15 cellular contexts compared by ENCODE assay signal in the genomic region with DNA sequence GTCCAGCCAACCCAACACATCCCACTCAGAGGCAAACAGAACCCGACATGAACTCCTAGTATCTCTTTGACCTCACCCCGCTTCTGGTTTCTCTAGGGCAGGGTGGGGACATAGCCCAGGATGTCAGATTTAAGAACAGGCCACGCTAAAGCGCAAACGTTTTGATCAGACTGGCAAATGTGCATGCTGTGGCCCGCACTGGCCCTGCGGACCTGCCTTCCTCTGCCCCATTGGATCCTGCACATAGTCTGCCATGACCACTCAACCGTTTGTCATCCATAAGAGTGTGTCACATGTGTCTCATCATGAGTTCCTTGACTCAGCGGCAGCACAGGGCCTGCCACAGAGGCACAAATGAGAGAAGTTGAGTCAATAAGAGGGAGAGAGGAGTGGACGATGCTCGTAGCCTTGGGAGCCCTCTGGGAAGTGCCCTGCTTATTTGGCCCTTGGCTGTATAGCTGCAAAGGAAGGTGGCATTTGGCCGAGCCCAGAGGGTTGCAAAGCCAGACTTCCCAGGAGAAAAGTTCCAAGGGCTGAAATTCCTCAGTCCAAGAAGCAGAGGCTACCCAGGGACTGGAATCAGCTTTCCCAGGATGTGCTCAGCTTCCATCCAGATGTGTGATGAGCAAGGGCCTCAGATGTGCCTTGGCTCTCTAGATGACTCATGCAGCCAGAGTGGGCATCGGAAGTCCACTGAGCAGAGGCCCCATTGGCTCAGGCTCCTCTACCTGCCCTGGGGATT. TPM values are rescaled to one million over a fixed set of nuclear protein-coding genes. Genes with fewer than 3 reads are reported as not detected.
DNase-seq lines count a peak whose midpoint lies in the region; ATAC-seq and TF ChIP-seq lines count a peak whose summit lies in the region.
"Had no signal": no experiment of that assay in that cellular context is flagged by ENCODE, and none has a peak within 500 bp of the region (broad histone marks: within the 10 kb centered on the region; RNA-seq: fewer than 3 reads in every experiment).

No MANE protein-coding gene starts in this region.

- peaks cover 1% of the 10 kb centered on the region for H3K9me3 Mint-ChIP-seq in activated naive CD4-positive, alpha-beta T cell treated with anti-CD3 and anti-CD28 coated beads, Interleukin-2, amount 10 ng/mL, durations not matched to agents 7 days and 5 days
- H3K9me3 Mint-ChIP-seq in activated T-helper 17 cell treated with anti-CD3 and anti-CD28 coated beads, Interleukin-2, amount 50 U/mL, for 72 hours: peaks cover 6% of the 10 kb centered on the region

- peaks cover 6% of the 10 kb centered on the region for H3K27me3 Mint-ChIP-seq in activated naive CD4-positive, alpha-beta T cell treated with anti-CD3 and anti-CD28 coated beads, Interleukin-2, amount 10 ng/mL, durations not matched to agents 7 days and 5 days
- peaks cover 3% of the 10 kb centered on the region for H3K27me3 Mint-ChIP-seq in activated T-helper 17 cell treated with anti-CD3 and anti-CD28 coated beads, Interleukin-2, amount 50 U/mL, for 72 hours

- DNase-seq in HCEC 1CT: peak; percentile 47
- DNase-seq in coronary artery (ENCODE audit: low spot score): peak; percentile 35
- DNase-seq in foreskin keratinocyte: peak; percentile 43 to 69
- no peak for DNase-seq in activated naive CD4-positive, alpha-beta T cell treated with anti-CD3 and anti-CD28 coated beads, Interleukin-2, amount 10 ng/mL, durations not matched to agents 7 days and 5 days
- DNase-seq in CD1c-positive myeloid dendritic cell (ENCODE audit: extremely low spot score): no peak
- DNase-seq: C1 segment of cervical spinal cord, KG1, NCI-H1092, NCI-H187, NCI-H446, NCI-H748 treated with DMSO at 0.1 percent for 48 hours, SHP77 treated with DMSO at 0.1 percent for 48 hours had no signal

- H3K4me3 ChIP-seq in coronary artery: no peak overlapping the region

- ATAC-seq in foreskin keratinocyte: peak; percentile 84
- no peak for ATAC-seq in GM18861 (IDR thresholded peaks at IDR 0.05; ENCODE audit: unreplicated experiment)
- no peak for ATAC-seq in activated T-helper 17 cell treated with anti-CD3 and anti-CD28 coated beads, Interleukin-2, amount 50 U/mL, for 72 hours (replicated peaks)
- ATAC-seq: Panc1 had no signal

- H3K4me1 Mint-ChIP-seq in activated naive CD4-positive, alpha-beta T cell treated with anti-CD3 and anti-CD28 coated beads, Interleukin-2, amount 10 ng/mL, durations not matched to agents 7 days and 5 days: no peaks in the 10 kb centered on the region
- no peaks in the 10 kb centered on the region for H3K4me1 Mint-ChIP-seq in activated T-helper 17 cell treated with anti-CD3 and anti-CD28 coated beads, Interleukin-2, amount 50 U/mL, for 72 hours

- H3K27ac ChIP-seq in coronary artery: no peak overlapping the region
- H3K27ac ChIP-seq in foreskin keratinocyte: peak overlapping the region; percentile 54

- H3K27ac Mint-ChIP-seq in activated naive CD4-positive, alpha-beta T cell treated with anti-CD3 and anti-CD28 coated beads, Interleukin-2, amount 10 ng/mL, durations not matched to agents 7 days and 5 days: no peak overlapping the region
- H3K27ac Mint-ChIP-seq in activated T-helper 17 cell treated with anti-CD3 and anti-CD28 coated beads, Interleukin-2, amount 50 U/mL, for 72 hours: no peak overlapping the region

- H3K4me3 Mint-ChIP-seq in activated naive CD4-positive, alpha-beta T cell treated with anti-CD3 and anti-CD28 coated beads, Interleukin-2, amount 10 ng/mL, durations not matched to agents 7 days and 5 days: no peak overlapping the region
- H3K4me3 Mint-ChIP-seq in activated T-helper 17 cell treated with anti-CD3 and anti-CD28 coated beads, Interleukin-2, amount 50 U/mL, for 72 hours: no peak overlapping the region

- no peaks in the 10 kb centered on the region for H3K27me3 ChIP-seq in foreskin keratinocyte

- H3K36me3 Mint-ChIP-seq in activated naive CD4-positive, alpha-beta T cell treated with anti-CD3 and anti-CD28 coated beads, Interleukin-2, amount 10 ng/mL, durations not matched to agents 7 days and 5 days: no peaks in the 10 kb centered on the region
- no peaks in the 10 kb centered on the region for H3K36me3 Mint-ChIP-seq in activated T-helper 17 cell treated with anti-CD3 and anti-CD28 coated beads, Interleukin-2, amount 50 U/mL, for 72 hours (ENCODE audit: low read depth)

- TF ChIP-seq CTCF in coronary artery (IDR thresholded peaks at IDR 0.05) (no peak), foreskin keratinocyte (conservative IDR thresholded peaks at IDR 0.05) (no peak)

- H3K4me1 ChIP-seq in foreskin keratinocyte: peaks cover 6% of the 10 kb centered on the region

- CTCF ChIA-PET in activated naive CD4-positive, alpha-beta T cell treated with anti-CD3 and anti-CD28 coated beads, Interleukin-2, amount 10 ng/mL, durations not matched to agents 7 days and 5 days (lab: Charles Lee): no interaction called here

RNA-seq across cellular contexts. Expression of gene SLCO2A1, which starts 55.5 kb away (rescaled TPM):
- 0.11 and 0.95 TPM in 2 replicates for total RNA-seq in foreskin keratinocyte
- 0.14 and 0.41 TPM in 2 replicates for polyA plus RNA-seq in foreskin keratinocyte
- not detected for total RNA-seq in activated T-helper 17 cell treated with anti-CD3 and anti-CD28 coated beads, Interleukin-2, amount 50 U/mL, for 72 hours

Comparison
In these comparisons a context has a peak if more than half of its experiments do, and no peak if none do; other contexts are left out.
1. DNase-seq: peak in HCEC 1CT (single experiment), coronary artery (single experiment) and foreskin keratinocyte (2 of 2); none in activated naive CD4-positive, alpha-beta T cell treated with anti-CD3 and anti-CD28 coated beads, Interleukin-2, amount 10 ng/mL, durations not matched to agents 7 days and 5 days (single experiment) and CD1c-positive myeloid dendritic cell (single experiment).